8 cellular contexts compared by ENCODE assay signal in the genomic region with DNA sequence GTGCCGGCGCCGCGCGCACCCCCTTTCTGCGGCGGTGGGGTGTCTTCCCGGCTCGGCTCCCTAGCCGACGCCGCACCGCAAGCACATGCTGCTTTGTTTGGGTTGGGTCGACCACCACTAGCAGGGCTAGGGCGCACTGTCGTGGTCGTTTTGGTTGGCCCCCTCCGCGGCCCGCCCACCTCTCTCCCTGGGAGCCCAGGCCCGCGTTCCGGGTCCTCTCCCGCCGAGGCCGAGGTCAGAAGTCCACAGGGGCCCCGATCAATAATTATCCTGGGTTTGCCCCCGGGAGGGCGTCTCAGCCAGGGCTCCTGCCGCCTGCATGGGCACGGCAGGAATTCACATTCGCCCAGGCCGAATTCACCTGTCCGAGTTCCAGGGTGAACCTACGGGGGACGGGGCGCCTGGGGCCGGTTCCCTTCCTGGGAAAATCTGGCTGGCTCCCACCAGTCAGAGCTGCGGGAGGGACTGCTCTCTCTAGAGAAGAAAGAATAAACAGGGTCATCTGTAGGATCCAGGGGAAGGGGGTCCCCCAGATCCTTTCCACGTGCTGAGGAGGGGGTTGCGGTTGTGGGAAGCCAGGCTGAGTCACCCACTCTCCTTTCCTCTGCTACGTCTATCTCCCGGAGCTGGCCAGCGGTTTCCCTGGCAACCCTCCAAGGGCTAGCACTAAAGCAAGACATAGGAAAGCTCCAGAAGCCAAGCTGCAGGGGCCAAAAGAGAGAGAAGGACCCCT. TPM values are rescaled to one million over a fixed set of nuclear protein-coding genes. Genes with fewer than 3 reads are reported as not detected.
DNase-seq lines count a peak whose midpoint lies in the region; ATAC-seq and TF ChIP-seq lines count a peak whose summit lies in the region.

No MANE protein-coding gene starts in this region.

- intact Hi-C loops in lower lobe of right lung (cut with DNase I): no loop called here

- no peaks in the 10 kb centered on the region for H3K27me3 Mint-ChIP-seq in stimulated activated naive CD8-positive, alpha-beta T cell treated with anti-CD3 and anti-CD28 coated beads, Interleukin-15, amount 100 ng/mL, for 72 hours

- H3K9ac ChIP-seq in duodenal mucosa (ENCODE audit: low read depth in 1 of 2, low read length in 2 of 2): peak overlapping the region; percentile 83 to 90

- H3K9me3 Mint-ChIP-seq in stimulated activated naive CD8-positive, alpha-beta T cell treated with anti-CD3 and anti-CD28 coated beads, Interleukin-15, amount 100 ng/mL, for 72 hours: no peaks in the 10 kb centered on the region

- TF ChIP-seq CTCF in lower lobe of right lung (IDR thresholded peaks at IDR 0.05): no peak

- peak; percentile 58 to 65 for ATAC-seq in lower lobe of right lung
- no peak for ATAC-seq in stimulated activated naive CD8-positive, alpha-beta T cell treated with anti-CD3 and anti-CD28 coated beads, Interleukin-15, amount 100 ng/mL, for 72 hours
- ATAC-seq in GM19452 (IDR thresholded peaks at IDR 0.05; ENCODE audit: unreplicated experiment): no peak

- peak overlapping the region; percentile 82 to 89 for H3K4me3 Mint-ChIP-seq in stimulated activated naive CD8-positive, alpha-beta T cell treated with anti-CD3 and anti-CD28 coated beads, Interleukin-15, amount 100 ng/mL, for 72 hours

- H3K9me3 ChIP-seq in duodenal mucosa (ENCODE audit: control insufficient read depth in 1 of 2, low read length in 2 of 2) (no peaks in the 10 kb centered on the region), lower lobe of right lung (no peaks in the 10 kb centered on the region)

- DNase-seq in activated CD8-positive, alpha-beta memory T cell treated with anti-CD3 and anti-CD28 coated beads, Interleukin-2, amount 50 U/mL, for 48 hours: peak; percentile 64
- no peak for DNase-seq in activated CD8-positive, alpha-beta memory T cell treated with anti-CD3 and anti-CD28 coated beads for 24 hours
- DNase-seq in HUDEP-2 (lab: John Stamatoyannopoulos, UW; ENCODE audit: unreplicated experiment in 76 of 76) (peak in 60 of 76 experiments; percentile 11 to 79 (median 42)), T-helper 9 cell (peak; percentile 44), lower lobe of right lung (peak; percentile 69)
- DNase-seq in stimulated activated naive CD8-positive, alpha-beta T cell treated with anti-CD3 and anti-CD28 coated beads, Interleukin-15, amount 100 ng/mL, for 72 hours: no peak

- H3K36me3 ChIP-seq in duodenal mucosa (ENCODE audit: control insufficient read depth in 1 of 2, insufficient read depth in 2 of 2, low read length in 2 of 2) (no peaks in the 10 kb centered on the region), lower lobe of right lung (no peaks in the 10 kb centered on the region)

- H3K27ac Mint-ChIP-seq in stimulated activated naive CD8-positive, alpha-beta T cell treated with anti-CD3 and anti-CD28 coated beads, Interleukin-15, amount 100 ng/mL, for 72 hours: peak overlapping the region; percentile 68 to 94

- peak overlapping the region; percentile 71 to 72 for H3K4me3 ChIP-seq in duodenal mucosa (ENCODE audit: low read depth in 1 of 2, low read length in 2 of 2)
- H3K4me3 ChIP-seq in lower lobe of right lung: peak overlapping the region; percentile 85

- peaks cover 62% of the 10 kb centered on the region for H3K4me1 Mint-ChIP-seq in stimulated activated naive CD8-positive, alpha-beta T cell treated with anti-CD3 and anti-CD28 coated beads, Interleukin-15, amount 100 ng/mL, for 72 hours

- H3K27me3 ChIP-seq in duodenal mucosa (ENCODE audit: control insufficient read depth in 1 of 2, insufficient read depth in 2 of 2, low read length in 2 of 2): no peaks in the 10 kb centered on the region
- H3K27me3 ChIP-seq in lower lobe of right lung (ENCODE audit: low read depth): no peaks in the 10 kb centered on the region

- peak overlapping the region; percentile 83 for H3K27ac ChIP-seq in duodenal mucosa (ENCODE audit: low read depth, low read length)
- peak overlapping the region; percentile 90 for H3K27ac ChIP-seq in lower lobe of right lung

- H3K4me1 ChIP-seq in duodenal mucosa (ENCODE audit: control insufficient read depth in 1 of 2, insufficient read depth in 2 of 2, low read length in 2 of 2) (peaks cover 16 to 17% of the 10 kb centered on the region in 2 donors), lower lobe of right lung (peaks cover 42% of the 10 kb centered on the region)

RNA-seq across cellular contexts. Expression of a gene that starts 0.6 kb away (rescaled TPM):
- 67.9 TPM for total RNA-seq in lower lobe of right lung

RNA-seq across cellular contexts. Expression of a gene that starts 11.5 kb away (rescaled TPM):
- 53.3 TPM for total RNA-seq in lower lobe of right lung

Comparison
In these comparisons a context has a peak if more than half of its experiments do, and no peak if none do; other contexts are left out.
1. DNase-seq: peak in activated CD8-positive, alpha-beta memory T cell treated with anti-CD3 and anti-CD28 coated beads, Interleukin-2, amount 50 U/mL, for 48 hours (single experiment), HUDEP-2 (60 of 76), T-helper 9 cell (single experiment) and lower lobe of right lung (single experiment); none in activated CD8-positive, alpha-beta memory T cell treated with anti-CD3 and anti-CD28 coated beads for 24 hours (single experiment) and stimulated activated naive CD8-positive, alpha-beta T cell treated with anti-CD3 and anti-CD28 coated beads, Interleukin-15, amount 100 ng/mL, for 72 hours (0 of 2).
2. ATAC-seq: peak in lower lobe of right lung (2 of 2); none in stimulated activated naive CD8-positive, alpha-beta T cell treated with anti-CD3 and anti-CD28 coated beads, Interleukin-15, amount 100 ng/mL, for 72 hours (single experiment) and GM19452 (single experiment).